ENCODE assay signal across 8 cellular contexts in the genomic region with DNA sequence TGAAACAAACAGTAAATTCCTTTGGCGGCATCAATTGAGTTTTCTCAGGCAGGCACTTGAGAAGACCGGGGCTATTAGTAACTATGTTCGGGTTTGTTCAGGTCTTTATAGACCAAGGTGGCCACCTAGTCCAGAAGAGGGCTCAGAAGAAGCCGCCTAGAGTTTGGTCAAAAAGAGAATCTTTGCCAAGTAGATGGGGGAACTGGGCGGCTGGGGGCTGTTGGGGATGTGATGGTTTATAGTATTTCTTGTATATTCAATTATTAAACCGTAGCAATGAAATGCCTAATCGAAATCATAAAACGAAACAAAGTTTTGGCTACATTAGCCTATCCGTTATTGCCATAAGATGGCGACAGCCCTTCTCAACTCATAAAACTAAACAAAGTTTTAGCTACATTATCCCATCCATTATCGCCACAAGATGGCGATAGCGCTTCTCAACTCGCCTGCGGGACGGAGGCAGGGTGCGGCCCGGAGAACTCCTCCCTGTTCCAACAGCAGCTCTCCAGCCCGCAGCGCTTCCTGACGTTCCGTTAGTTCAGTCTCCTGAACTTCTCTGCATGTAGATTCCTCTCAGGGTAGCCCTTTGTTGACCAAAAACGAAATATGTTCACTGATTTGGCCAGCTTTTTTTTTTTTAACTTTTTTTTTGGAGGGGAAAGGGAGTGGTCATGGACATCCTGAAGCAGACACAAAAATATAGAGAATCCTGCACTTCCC.
A peak's percentile ranks its signal among the peaks of the same experiment; 100 is the strongest.
DNase-seq lines count a peak whose midpoint lies in the region; ATAC-seq and TF ChIP-seq lines count a peak whose summit lies in the region.

No MANE protein-coding gene starts in this region.

- H2AFZ ChIP-seq in parathyroid adenoma: peak overlapping the region; percentile 44

- H3K4me3 Mint-ChIP-seq in CD8-positive, alpha-beta memory T cell: peak overlapping the region; percentile 69 to 80 (median 77)
- peak overlapping the region; percentile 80 for H3K4me3 Mint-ChIP-seq in glutamatergic neuron (ENCODE audit: unreplicated experiment)

- peaks cover 16 to 21% (median 18%) of the 10 kb centered on the region in 3 donors for H3K4me1 Mint-ChIP-seq in CD8-positive, alpha-beta memory T cell
- H3K4me1 Mint-ChIP-seq in glutamatergic neuron (ENCODE audit: low read depth, unreplicated experiment): no peaks in the 10 kb centered on the region

- TF ChIP-seq POLR2A in upper lobe of left lung (IDR thresholded peaks at IDR 0.05): peak in 1 of 4 donors; percentile 12

- no peaks in the 10 kb centered on the region for H3K9me3 Mint-ChIP-seq in CD8-positive, alpha-beta memory T cell
- H3K9me3 Mint-ChIP-seq in glutamatergic neuron (ENCODE audit: unreplicated experiment): no peaks in the 10 kb centered on the region

- H3K4me1 ChIP-seq in CD8-positive, alpha-beta memory T cell (ENCODE audit: insufficient read depth, low read length): peaks cover 15% of the 10 kb centered on the region
- H3K4me1 ChIP-seq in SJSA1 (replicated peaks) (peaks cover 40% of the 10 kb centered on the region), parathyroid adenoma (no peaks in the 10 kb centered on the region), upper lobe of left lung (peaks cover 2 to 17% (median 6%) of the 10 kb centered on the region in 4 donors)

- H3K36me3 ChIP-seq in CD8-positive, alpha-beta memory T cell (ENCODE audit: insufficient read depth, low read length): no peaks in the 10 kb centered on the region
- H3K36me3 ChIP-seq in SJSA1 (peaks cover 23% of the 10 kb centered on the region), parathyroid adenoma (ENCODE audit: control insufficient read depth, insufficient read depth, low read length) (no peaks in the 10 kb centered on the region), upper lobe of left lung (no peaks in the 10 kb centered on the region)

- no peaks in the 10 kb centered on the region for H3K36me3 Mint-ChIP-seq in CD8-positive, alpha-beta memory T cell
- no peaks in the 10 kb centered on the region for H3K36me3 Mint-ChIP-seq in glutamatergic neuron (ENCODE audit: unreplicated experiment)

- DNase-seq in CD8-positive, alpha-beta memory T cell: peak; percentile 71 to 87 (median 77)
- DNase-seq in HS-5 (ENCODE audit: low read depth) (peak; percentile 84), SJSA1 (ENCODE audit: low read depth in 1 of 2, low spot score in 2 of 2) (peak; percentile 90), glutamatergic neuron (peak; percentile 81), upper lobe of left lung (peak; percentile 84 to 95)
- peak; percentile 80 for DNase-seq in activated naive CD4-positive, alpha-beta T cell treated with Interleukin-2 at 50 U/mL for 16 hours

- no peaks in the 10 kb centered on the region for H3K79me2 ChIP-seq in parathyroid adenoma

- 17 to 19% methylated on average over 23 of the region's 23 CpGs for WGBS in upper lobe of left lung, 2 donors

- TF ChIP-seq EP300 in upper lobe of left lung (IDR thresholded peaks at IDR 0.05): no peak

- peak overlapping the region; percentile 55 for H3K4me2 ChIP-seq in parathyroid adenoma (ENCODE audit: low read length)

- peak overlapping the region; percentile 89 for H3K27ac ChIP-seq in CD8-positive, alpha-beta memory T cell (ENCODE audit: low read depth, low read length)
- peak overlapping the region; percentile 20 for H3K27ac ChIP-seq in SJSA1
- no peak overlapping the region for H3K27ac ChIP-seq in parathyroid adenoma
- peak overlapping the region in 3 of 4 donors; percentile 8 to 53 (median 34) for H3K27ac ChIP-seq in upper lobe of left lung

- no peaks in the 10 kb centered on the region for H3K27me3 ChIP-seq in CD8-positive, alpha-beta memory T cell (ENCODE audit: insufficient read depth, low read length, poor library complexity, severe bottlenecking)
- H3K27me3 ChIP-seq in SJSA1 (replicated peaks) (no peaks in the 10 kb centered on the region), parathyroid adenoma (ENCODE audit: control insufficient read depth, insufficient read depth, low read length) (no peaks in the 10 kb centered on the region), upper lobe of left lung (no peaks in the 10 kb centered on the region)

- H3K9me3 ChIP-seq in CD8-positive, alpha-beta memory T cell (ENCODE audit: low read length): no peaks in the 10 kb centered on the region
- H3K9me3 ChIP-seq in SJSA1 (replicated peaks): no peaks in the 10 kb centered on the region
- no peaks in the 10 kb centered on the region for H3K9me3 ChIP-seq in parathyroid adenoma (ENCODE audit: control insufficient read depth, low read length)
- no peaks in the 10 kb centered on the region for H3K9me3 ChIP-seq in upper lobe of left lung

- peak overlapping the region; percentile 21 to 90 (median 86) for H3K27ac Mint-ChIP-seq in CD8-positive, alpha-beta memory T cell
- H3K27ac Mint-ChIP-seq in glutamatergic neuron (ENCODE audit: unreplicated experiment): no peak overlapping the region

- peak; percentile 76 for TF ChIP-seq CTCF in glutamatergic neuron (IDR thresholded peaks at IDR 0.05; ENCODE audit: partially characterized antibody, unreplicated experiment)
- TF ChIP-seq CTCF in parathyroid adenoma (IDR thresholded peaks at IDR 0.05): peak; percentile 86
- peak; percentile 55 to 88 (median 78) for TF ChIP-seq CTCF in upper lobe of left lung (IDR thresholded peaks at IDR 0.05)

- no peak overlapping the region for H3K9ac ChIP-seq in parathyroid adenoma

- H3K4me3 ChIP-seq in CD8-positive, alpha-beta memory T cell (ENCODE audit: low read length): peak overlapping the region; percentile 54
- H3K4me3 ChIP-seq in SJSA1 (peak overlapping the region; percentile 14; the same call in 1 of the 2 replicates), parathyroid adenoma (ENCODE audit: low read depth, low read length) (peak overlapping the region; percentile 17), upper lobe of left lung (peak overlapping the region in 3 of 4 donors; percentile 12 to 46 (median 40))

- H3K27me3 Mint-ChIP-seq in CD8-positive, alpha-beta memory T cell: no peaks in the 10 kb centered on the region
- no peaks in the 10 kb centered on the region for H3K27me3 Mint-ChIP-seq in glutamatergic neuron (ENCODE audit: unreplicated experiment)

- POLR2A ChIA-PET in CD8-positive, alpha-beta memory T cell (lab: Charles Lee): interaction anchor here (0.5 to 1.4 kb wide), 8 partner anchors 20 to 766 kb away, joined by 3 to 13 read pairs (median 4); a partner anchor contains a TSS

- CTCF ChIA-PET in CD8-positive, alpha-beta memory T cell (lab: Charles Lee): interaction anchor here (0.7 to 2.8 kb wide), 20 partner anchors 12 to 793 kb away, joined by 3 to 35 read pairs (median 5); a partner anchor contains a TSS

- ATAC-seq in GM19452 (IDR thresholded peaks at IDR 0.05; ENCODE audit: unreplicated experiment): peak; percentile 55
- peak; percentile 93 to 94 for ATAC-seq in upper lobe of left lung (ENCODE audit: low FRiP score in 2 of 2)
